ENCODE assay signal across 16 cellular contexts in genomic region chr10:31878486-31878885, GRCh38. TPM values are rescaled to one million over a fixed set of nuclear protein-coding genes. Genes with fewer than 3 reads are reported as not detected.
DNase-seq lines count a peak whose midpoint lies in the region; ATAC-seq, FAIRE-seq and TF ChIP-seq lines count a peak whose summit lies in the region.
"Had no signal": no experiment of that assay in that cellular context is flagged by ENCODE, and none has a peak within 500 bp of the region (broad histone marks: within the 10 kb centered on the region; RNA-seq: fewer than 3 reads in every experiment).

No MANE protein-coding gene starts in this region.

- H3K27ac Mint-ChIP-seq in Calu3 (ENCODE audit: unreplicated experiment) (peak overlapping the region; percentile 60), nephron (peak overlapping the region in 2 of 3 experiments; percentile 39 to 75)
- no peak overlapping the region for H3K27ac Mint-ChIP-seq in activated CD4-positive, alpha-beta T cell treated with anti-CD3 and anti-CD28 coated beads, Interleukin-2, amount 10 ng/mL, durations not matched to agents 24 days and 14 days
- H3K27ac Mint-ChIP-seq: CD8-positive, alpha-beta T cell had no signal

- no peaks in the 10 kb centered on the region for H3K27me3 Mint-ChIP-seq in Calu3 (ENCODE audit: unreplicated experiment)
- no peaks in the 10 kb centered on the region for H3K27me3 Mint-ChIP-seq in nephron (ENCODE audit: low read depth)
- no peaks in the 10 kb centered on the region for H3K27me3 Mint-ChIP-seq in activated CD4-positive, alpha-beta T cell treated with anti-CD3 and anti-CD28 coated beads, Interleukin-2, amount 10 ng/mL, durations not matched to agents 24 days and 14 days

- H3K9me3 Mint-ChIP-seq in Calu3 (ENCODE audit: low read depth, unreplicated experiment) (no peaks in the 10 kb centered on the region), nephron (no peaks in the 10 kb centered on the region)
- H3K9me3 Mint-ChIP-seq in activated CD4-positive, alpha-beta T cell treated with anti-CD3 and anti-CD28 coated beads, Interleukin-2, amount 10 ng/mL, durations not matched to agents 24 days and 14 days, result no peaks in the 10 kb centered on the region
- H3K9me3 Mint-ChIP-seq: CD8-positive, alpha-beta T cell had no signal

- no peak overlapping the region for H3K9ac ChIP-seq in Loucy (ENCODE audit: low read depth, low read length, poor library complexity, severe bottlenecking)
- no peak overlapping the region for H3K9ac ChIP-seq in GM12878 (ENCODE audit: control insufficient read depth, insufficient read depth, low read length)

- POLR2A ChIA-PET in GM12878 (lab: Charles Lee), result interaction anchor here (1.0 to 2.0 kb wide), 3 partner anchors 38 to 53 kb away, joined by 3 to 7 read pairs (median 3); no protein-coding TSS in a partner anchor

- no peaks in the 10 kb centered on the region for H3K27me3 ChIP-seq in Loucy (ENCODE audit: insufficient read depth, low read length, poor library complexity, severe bottlenecking)
- no peaks in the 10 kb centered on the region for H3K27me3 ChIP-seq in GM12878 (replicated peaks in 1 of 2; ENCODE audit: control insufficient read depth in 2 of 2, insufficient read depth in 2 of 2, low read length in 1 of 2)
- H3K27me3 ChIP-seq: BE2C had no signal

- H3K4me1 ChIP-seq in Loucy (ENCODE audit: insufficient read depth, low read length, poor library complexity, severe bottlenecking) (peaks cover 50% of the 10 kb centered on the region), GM12878 (ENCODE audit: control insufficient read depth, insufficient read depth, low read length) (peaks cover 9% of the 10 kb centered on the region)
- H3K4me1 ChIP-seq: BE2C had no signal

- H3K4me3 Mint-ChIP-seq in Calu3 (ENCODE audit: low read depth, unreplicated experiment) (no peak overlapping the region), nephron (no peak overlapping the region)
- no peak overlapping the region for H3K4me3 Mint-ChIP-seq in activated CD4-positive, alpha-beta T cell treated with anti-CD3 and anti-CD28 coated beads, Interleukin-2, amount 10 ng/mL, durations not matched to agents 24 days and 14 days
- H3K4me3 Mint-ChIP-seq: CD8-positive, alpha-beta T cell had no signal

- H3K9me2 ChIP-seq in Loucy (replicated peaks; ENCODE audit: low read depth, low read length), result no peaks in the 10 kb centered on the region

- H2AFZ ChIP-seq in Loucy (ENCODE audit: low read length) (no peak overlapping the region), GM12878 (ENCODE audit: control insufficient read depth, low read depth, low read length) (no peak overlapping the region)

- no peak for TF ChIP-seq EP300 in GM12878 (IDR thresholded peaks at IDR 0.05; ENCODE audit: borderline replicate concordance in 1 of 2, control insufficient read depth in 1 of 2, low read depth in 2 of 2, low read length in 2 of 2)

- SMC1A ChIA-PET in GM12878 (lab: Charles Lee; ENCODE audit: uncharacterized antibody, unreplicated experiment), result interaction anchor here (0.6 to 3.4 kb wide), 4 partner anchors 34 to 1048 kb away, joined by 3 to 17 read pairs (median 10); no protein-coding TSS in a partner anchor

- H3K4me1 Mint-ChIP-seq in Calu3 (ENCODE audit: low read depth, unreplicated experiment) (peaks cover 54% of the 10 kb centered on the region), nephron (peaks cover 12% of the 10 kb centered on the region)
- H3K4me1 Mint-ChIP-seq in activated CD4-positive, alpha-beta T cell treated with anti-CD3 and anti-CD28 coated beads, Interleukin-2, amount 10 ng/mL, durations not matched to agents 24 days and 14 days, result peaks cover 12% of the 10 kb centered on the region

- DNase-seq in Calu3, result no peak
- DNase-seq in GM12878 (ENCODE audit: low read depth, low spot score), result no peak
- DNase-seq in activated CD4-positive, alpha-beta T cell treated with anti-CD3 and anti-CD28 coated beads, Interleukin-2, amount 10 ng/mL, durations not matched to agents 24 days and 14 days, result no peak
- DNase-seq in hepatic stellate cell (ENCODE audit: low spot score), result no peak
- no peak for DNase-seq in SIG-M5 (lab: John Stamatoyannopoulos, UW)
- DNase-seq: BE2C; CD8-positive, alpha-beta T cell; COR-L47; DND-41; GDM1; HCEC 1CT; IMR-90 had no signal

- no peaks in the 10 kb centered on the region for H3K9me3 ChIP-seq in Loucy (ENCODE audit: insufficient read depth, low read depth, low read length)
- no peaks in the 10 kb centered on the region for H3K9me3 ChIP-seq in GM12878 (replicated peaks; ENCODE audit: control insufficient read depth, insufficient read depth, low read length)
- H3K9me3 ChIP-seq: BE2C had no signal

- H3K79me2 ChIP-seq in Loucy (ENCODE audit: insufficient read depth, low read length) (peaks cover 33% of the 10 kb centered on the region), GM12878 (ENCODE audit: control insufficient read depth, insufficient read depth, low read length) (no peaks in the 10 kb centered on the region)

- no peaks in the 10 kb centered on the region for H4K20me1 ChIP-seq in Loucy (ENCODE audit: insufficient read depth, low read length, poor library complexity, severe bottlenecking)
- H4K20me1 ChIP-seq in GM12878 (ENCODE audit: control insufficient read depth, insufficient read depth), result no peaks in the 10 kb centered on the region

- no peak for TF ChIP-seq RAD21 in GM12878 (IDR thresholded peaks at IDR 0.05; ENCODE audit: insufficient read depth, low read depth, low read length)

- peaks cover 5% of the 10 kb centered on the region; the same call in 1 of the 2 replicates for H3F3A ChIP-seq in Loucy (ENCODE audit: low read depth)

- RAD21 ChIA-PET in GM12878 (lab: Charles Lee; ENCODE audit: unreplicated experiment), result interaction anchor here (1.0 to 1.6 kb wide), 2 partner anchors 16 to 28 kb away, joined by 3 to 4 read pairs; no protein-coding TSS in a partner anchor

- no peak for TF ChIP-seq POLR2A in GM12878 (IDR thresholded peaks at IDR 0.05; ENCODE audit: low read depth, low read length)

- no peak overlapping the region for H3K27ac ChIP-seq in GM12878 (ENCODE audit: control insufficient read depth, insufficient read depth)
- H3K27ac ChIP-seq: C4-2B had no signal

- no peak for ATAC-seq in GM12878
- ATAC-seq: CD8-positive, alpha-beta T cell had no signal

- intact Hi-C loops in Calu3 (cut with micrococcal nuclease; ENCODE audit: unreplicated experiment), result no loop called here
- intact Hi-C loops in GM12878 (cut with micrococcal nuclease; ENCODE audit: unreplicated experiment), result loop anchor here (5.0 kb wide), 1 partner anchor 49 kb away; the partner anchor contains the start of gene ARHGAP12
- intact Hi-C loops in activated CD4-positive, alpha-beta T cell treated with anti-CD3 and anti-CD28 coated beads, Interleukin-2, amount 10 ng/mL, durations not matched to agents 24 days and 14 days (cut with micrococcal nuclease), result loop anchor here (5.0 kb wide), 1 partner anchor 44 kb away; no protein-coding TSS in a partner anchor

- H3K4me3 ChIP-seq in Loucy (ENCODE audit: low read length, poor library complexity, severe bottlenecking) (no peak overlapping the region), GM12878 (no peak overlapping the region)

- H3K36me3 ChIP-seq in Loucy (ENCODE audit: insufficient read depth, low read length) (no peaks in the 10 kb centered on the region), GM12878 (ENCODE audit: control insufficient read depth in 2 of 2, insufficient read depth in 2 of 2, low read length in 1 of 2) (no peaks in the 10 kb centered on the region)
- H3K36me3 ChIP-seq: BE2C had no signal

- no peak for FAIRE-seq in GM12878 (lab: Jason Lieb, UNC)
- FAIRE-seq: A204.1 had no signal

- no TSS peak for BruUV-seq in Calu3 (replicated peaks; lab: Mats Ljungman, UMichigan)
- BruUV-seq in GM12878 (replicated peaks; lab: Mats Ljungman, UMichigan), result no TSS peak

- TF ChIP-seq CTCF in Calu3 (IDR thresholded peaks at IDR 0.05; ENCODE audit: unreplicated experiment) (no peak), Loucy (conservative IDR thresholded peaks at IDR 0.05; ENCODE audit: low read length) (no peak), GM12878 (IDR thresholded peaks at IDR 0.05 in 2 of 3, conservative IDR thresholded peaks at IDR 0.05 in 1 of 3; ENCODE audit: control insufficient read depth in 2 of 3, extremely low read depth in 1 of 3, insufficient read depth in 1 of 3, low read depth in 3 of 3, low read length in 3 of 3) (no peak), nephron (IDR thresholded peaks at IDR 0.05; ENCODE audit: unreplicated experiment in 3 of 3) (no peak)

- in situ Hi-C loops in GM12878 (cut with MboI), result no loop called here

- CTCF ChIA-PET in Calu3 (lab: Charles Lee), result interaction anchor here (1.1 kb wide), 1 partner anchor 34 kb away, joined by 3 read pairs; no protein-coding TSS in a partner anchor
- CTCF ChIA-PET in GM12878 (lab: Yijun Ruan, JAX), result interaction anchor here (0.7 to 1.4 kb wide), 6 partner anchors 12 to 127 kb away, joined by 3 to 14 read pairs (median 3); no protein-coding TSS in a partner anchor

- H3K4me2 ChIP-seq in Loucy (ENCODE audit: low read depth, low read length, poor library complexity, severe bottlenecking) (peak overlapping the region; percentile 66), GM12878 (ENCODE audit: control insufficient read depth, insufficient read depth) (no peak overlapping the region)

- H3K36me3 Mint-ChIP-seq in Calu3 (ENCODE audit: insufficient read depth, unreplicated experiment), result peaks cover 22% of the 10 kb centered on the region
- peaks cover 3% of the 10 kb centered on the region for H3K36me3 Mint-ChIP-seq in nephron (ENCODE audit: low read depth)
- H3K36me3 Mint-ChIP-seq in activated CD4-positive, alpha-beta T cell treated with anti-CD3 and anti-CD28 coated beads, Interleukin-2, amount 10 ng/mL, durations not matched to agents 24 days and 14 days (ENCODE audit: low read depth), result no peaks in the 10 kb centered on the region
- H3K36me3 Mint-ChIP-seq: CD8-positive, alpha-beta T cell had no signal

RNA-seq across cellular contexts. Expression of gene ARHGAP12, which starts 50.1 kb away (rescaled TPM):
- total RNA-seq in Calu3 (2022), result 56.0 and 60.7 TPM in 2 replicates
- 88.4 and 89.2 TPM in 2 replicates for total RNA-seq in GM12878 (2013; cell fraction: nucleolus; rRNA removed)
- 9.7 and 12.2 TPM in 2 replicates for total RNA-seq in GM12878 (2014; rRNA removed)
- 12.9 and 13.5 TPM in 2 replicates for total RNA-seq in GM12878 (2014; rRNA removed; fragmentation: Illumina TruSeq; extraction: Trizol)
- total RNA-seq in GM12878 (2021), result 7.4 and 8.2 TPM in 2 replicates
- polyA plus RNA-seq in GM12878 (2011; ENCODE audit: low read depth), result 3.6 TPM
- polyA plus RNA-seq in GM12878 (2011; rRNA removed), result 15.6 and 25.0 TPM in 2 replicates
- 4.1 and 4.9 TPM in 2 replicates for polyA plus RNA-seq in GM12878 (2011; cell fraction: cytosol; rRNA removed)
- polyA plus RNA-seq in GM12878 (2011; cell fraction: nucleus; rRNA removed), result 17.7 and 21.0 TPM in 2 replicates
- polyA plus RNA-seq in GM12878 (2012), result 7.6 and 11.1 TPM in 2 replicates
- 9.4 and 12.2 TPM in 2 replicates for polyA plus RNA-seq in GM12878 (2014; fragmentation: Illumina TruSeq; extraction: Trizol)
- polyA plus RNA-seq in GM12878 (2014; fragmentation: Nextera tagmentation; extraction: Ambion mirVana), result 1 to 10 TPM; 5.4 to 7.7 TPM
- polyA plus RNA-seq in GM12878 (2014; rRNA removed), result 5.6 and 7.4 TPM in 2 replicates
- 10 to 100 TPM in 1 of 2 experiments, 1 to 10 TPM in 1; 6.0 to 10.6 TPM for polyA plus RNA-seq in GM12878 (2016; fragmentation: Nextera tagmentation; extraction: Ambion mirVana)
- polyA minus RNA-seq in GM12878 (2011; rRNA and poly(A)+ RNA removed), result 16.9 and 22.2 TPM in 2 replicates
- polyA minus RNA-seq in GM12878 (2011; cell fraction: cytosol; rRNA and poly(A)+ RNA removed), result 7.8 and 11.5 TPM in 2 replicates
- 21.4 and 24.6 TPM in 2 replicates for polyA minus RNA-seq in GM12878 (2011; cell fraction: nucleus; rRNA and poly(A)+ RNA removed)
- total RNA-seq in activated CD4-positive, alpha-beta T cell treated with anti-CD3 and anti-CD28 coated beads, Interleukin-2, amount 10 ng/mL, durations not matched to agents 24 days and 14 days, result 3.6 and 3.7 TPM in 2 replicates
